In genomic region chr20:57948177-57948955, GRCh38 we compare ENCODE assay signal across 13 cellular contexts.
"Had no signal": no experiment of that assay in that cellular context is flagged by ENCODE, and none has a peak within 500 bp of the region (broad histone marks: within the 10 kb centered on the region; RNA-seq: fewer than 3 reads in every experiment).

No MANE protein-coding gene starts in this region.

- H3K27ac ChIP-seq: epithelial cell of prostate had no signal

- ATAC-seq: activated CD8-positive, alpha-beta T cell treated with anti-CD3 and anti-CD28 coated beads for 36 hours; activated T-cell treated with anti-CD3 and anti-CD28 coated beads, Interleukin-2, amount 50 U/mL, for 4 hours; left lobe of liver; naive thymus-derived CD4-positive, alpha-beta T cell; stimulated activated memory B cell treated with anti-CD40 and anti-IgM and Interleukin-4, amounts not matched to agents 10 μg/mL and 1 μg/mL and 100 μg/mL, for 72 hours had no signal

- DNase-seq: activated B cell treated with CpG ODN at 0.5 μM for 24 hours; activated CD4-positive, alpha-beta T cell treated with anti-CD3 and anti-CD28 coated beads for 48 hours; activated CD8-positive, alpha-beta T cell treated with anti-CD3 and anti-CD28 coated beads for 36 hours; activated effector memory CD4-positive, alpha-beta T cell treated with Interleukin-2 at 50 U/mL for 16 hours; activated naive CD4-positive, alpha-beta T cell treated with anti-CD3 and anti-CD28 coated beads, Interleukin-2, amount 50 U/mL, for 16 hours; activated T-cell treated with anti-CD3 and anti-CD28 coated beads, Interleukin-2, amount 50 U/mL, for 4 hours; cerebellar nuclear complex; mammary epithelial cell; naive thymus-derived CD4-positive, alpha-beta T cell; stimulated activated CD4-positive, alpha-beta T cell treated with anti-CD3 and anti-CD28 coated beads, Interleukin-2, amount 100 ng/mL, for 48 hours had no signal
